8 cellular contexts compared by ENCODE assay signal in genomic region chr1:1440941-1441888, GRCh38. TPM values are rescaled to one million over a fixed set of nuclear protein-coding genes. Genes with fewer than 3 reads are reported as not detected.
DNase-seq lines count a peak whose midpoint lies in the region; ATAC-seq, FAIRE-seq and TF ChIP-seq lines count a peak whose summit lies in the region.

No MANE protein-coding gene starts in this region.

- ATAC-seq in GM18517 (IDR thresholded peaks at IDR 0.05; ENCODE audit: unreplicated experiment) = no peak

- no peak for FAIRE-seq in frontal cortex (lab: Jason Lieb, UNC)

- no peak overlapping the region for H3K4me3 ChIP-seq in retinal pigment epithelial cell (ENCODE audit: low read length)

- DNase-seq in NCI-H69 (lab: John Stamatoyannopoulos, UW) (peak; percentile 13), frontal cortex (ENCODE audit: low spot score in 2 of 2) (peak; percentile 82 to 86), retinal pigment epithelial cell (ENCODE audit: low read depth) (no peak), occipital lobe (lab: John Stamatoyannopoulos, UW) (no peak), GF-D8 (lab: John Stamatoyannopoulos, UW) (no peak)
- DNase-seq in activated T-cell treated with anti-CD3 and anti-CD28 coated beads, Interleukin-2, amount 50 U/mL, for 48 hours = peak; percentile 78 to 82

- TF ChIP-seq CTCF in GM12872 (IDR thresholded peaks at IDR 0.05; ENCODE audit: insufficient read depth, low read depth, low read length) (peak; percentile 93), retinal pigment epithelial cell (conservative IDR thresholded peaks at IDR 0.05; ENCODE audit: low read depth, low read length) (peak; percentile 96)

RNA-seq across cellular contexts. Expression of gene VWA1, which starts 5.7 kb away (rescaled TPM):
- total RNA-seq in frontal cortex (2.9 TPM), occipital lobe (4.1 TPM)

RNA-seq across cellular contexts. Expression of gene ATAD3C, which starts 8.3 kb away (rescaled TPM):
- total RNA-seq in frontal cortex (not detected), occipital lobe (0.62 TPM)

RNA-seq across cellular contexts. Expression of gene ANKRD65, which starts 20.1 kb away (rescaled TPM):
- total RNA-seq in frontal cortex (1.2 TPM), occipital lobe (1.4 TPM)

RNA-seq across cellular contexts. Expression of gene ATAD3B, which starts 30.4 kb away (rescaled TPM):
- total RNA-seq in frontal cortex (10.6 TPM), occipital lobe (11.7 TPM)

RNA-seq across cellular contexts. Expression of gene MRPL20, which starts 34.1 kb away (rescaled TPM):
- total RNA-seq in frontal cortex = 54.6 TPM
- 50.4 TPM for total RNA-seq in occipital lobe

Comparison
In these comparisons a context has a peak if more than half of its experiments do, and no peak if none do; other contexts are left out.
1. DNase-seq: peak in NCI-H69 (single experiment), activated T-cell treated with anti-CD3 and anti-CD28 coated beads, Interleukin-2, amount 50 U/mL, for 48 hours (2 of 2) and frontal cortex (2 of 2); none in retinal pigment epithelial cell (single experiment), occipital lobe (single experiment) and GF-D8 (single experiment).